ENCODE assay signal across 21 cellular contexts in the genomic region with DNA sequence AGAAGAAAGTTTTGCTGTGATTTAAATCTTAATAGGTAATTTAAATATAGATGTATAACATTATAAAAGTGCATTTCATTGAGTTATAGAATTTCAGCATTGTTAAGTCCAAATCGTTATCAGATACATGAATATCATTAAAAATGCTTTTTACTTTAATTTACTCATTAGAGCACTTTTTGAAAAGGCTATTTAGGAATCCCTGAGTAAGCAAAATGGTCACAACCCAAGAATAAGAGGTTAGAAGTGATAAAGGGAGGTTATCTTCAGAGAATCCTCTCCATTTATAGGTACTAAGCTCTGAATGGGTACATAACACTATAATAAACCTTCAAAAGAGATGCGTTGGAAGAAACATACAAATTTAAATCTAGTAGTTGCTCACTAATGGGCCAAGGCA.
A peak's percentile ranks its signal among the peaks of the same experiment; 100 is the strongest.
DNase-seq lines count a peak whose midpoint lies in the region; ATAC-seq and TF ChIP-seq lines count a peak whose summit lies in the region.
"Had no signal": no experiment of that assay in that cellular context is flagged by ENCODE, and none has a peak within 500 bp of the region (broad histone marks: within the 10 kb centered on the region; RNA-seq: fewer than 3 reads in every experiment).

No MANE protein-coding gene starts in this region.

- no peak for TF ChIP-seq CTCF in RWPE2 (IDR thresholded peaks at IDR 0.05; ENCODE audit: poor library complexity, severe bottlenecking)
- TF ChIP-seq CTCF in osteoblast (IDR thresholded peaks at IDR 0.05; ENCODE audit: extremely low read depth, low read depth, low read length): no peak

- H3K9me3 Mint-ChIP-seq in activated T-cell treated with anti-CD3 and anti-CD28 coated beads, Interleukin-2, amount 50 U/mL, for 4 hours: no peaks in the 10 kb centered on the region

- no peaks in the 10 kb centered on the region for H3K9me2 ChIP-seq in GM23248 (ENCODE audit: insufficient read depth)

- H3K4me3 ChIP-seq in GM23248 (no peak overlapping the region), RWPE2 (ENCODE audit: severe bottlenecking) (no peak overlapping the region), osteoblast (ENCODE audit: insufficient read depth, low read length) (no peak overlapping the region)
- H3K4me3 ChIP-seq: GM12878, HAP-1, MG63, Peyer's patch, SK-N-MC had no signal

- H3K9me3 ChIP-seq in GM23248 (ENCODE audit: low read depth): no peaks in the 10 kb centered on the region
- no peaks in the 10 kb centered on the region for H3K9me3 ChIP-seq in RWPE2 (ENCODE audit: severe bottlenecking)
- H3K9me3 ChIP-seq in osteoblast (ENCODE audit: low read depth, low read length): no peaks in the 10 kb centered on the region
- H3K9me3 ChIP-seq: HAP-1, MG63, Peyer's patch had no signal

- H3K27me3 ChIP-seq in GM23248 (replicated peaks; ENCODE audit: insufficient read depth): 0 out of 2 replicates have a peak, but pooled peaks cover 4% of the 10 kb centered on the region
- no peaks in the 10 kb centered on the region for H3K27me3 ChIP-seq in RWPE2 (ENCODE audit: insufficient read depth, poor library complexity, severe bottlenecking)
- no peaks in the 10 kb centered on the region for H3K27me3 ChIP-seq in osteoblast (ENCODE audit: insufficient read depth, low read length)
- H3K27me3 ChIP-seq: MG63, Peyer's patch had no signal

- H2AFZ ChIP-seq in GM23248: no peak overlapping the region
- H2AFZ ChIP-seq in osteoblast (ENCODE audit: low read length): no peak overlapping the region

- in situ Hi-C loops in GM23248 (cut with MboI): no loop called here

- no peak overlapping the region for H3K4me3 Mint-ChIP-seq in activated T-cell treated with anti-CD3 and anti-CD28 coated beads, Interleukin-2, amount 50 U/mL, for 4 hours
- H3K4me3 Mint-ChIP-seq: CD4-positive, alpha-beta memory T cell had no signal

- H3K4me1 ChIP-seq in GM23248 (ENCODE audit: insufficient read depth) (peaks cover 16% of the 10 kb centered on the region), RWPE2 (ENCODE audit: insufficient read depth, poor library complexity, severe bottlenecking) (peaks cover 5% of the 10 kb centered on the region), osteoblast (ENCODE audit: insufficient read depth, low read length) (peaks cover 4% of the 10 kb centered on the region)
- H3K4me1 ChIP-seq: Peyer's patch had no signal

- H3K4me2 ChIP-seq in GM23248 (ENCODE audit: unreplicated experiment): peak overlapping the region; percentile 45
- H3K4me2 ChIP-seq in osteoblast (ENCODE audit: insufficient read depth, low read length): no peak overlapping the region

- H3K79me2 ChIP-seq in GM23248 (ENCODE audit: insufficient read depth) (no peaks in the 10 kb centered on the region), osteoblast (ENCODE audit: insufficient read depth, low read length) (no peaks in the 10 kb centered on the region)

- 96 to 97% methylated on average over 2 of the region's 2 CpGs for WGBS in GM23248 (ENCODE audit: low coverage in 1 of 2, low lambda C conversion rate in 2 of 2, missing lambda C conversion rate in 2 of 2), 2 experiments

- peaks cover 21% of the 10 kb centered on the region for H3F3A ChIP-seq in GM23248 (ENCODE audit: insufficient read depth)

- H4K20me1 ChIP-seq in GM23248 (ENCODE audit: insufficient read depth): no peaks in the 10 kb centered on the region
- no peaks in the 10 kb centered on the region for H4K20me1 ChIP-seq in osteoblast (ENCODE audit: insufficient read depth, low read length)

- no peak overlapping the region for H3K9ac ChIP-seq in GM23248

- ATAC-seq in RWPE2 (ENCODE audit: low read depth): no peak
- ATAC-seq in activated T-cell treated with anti-CD3 and anti-CD28 coated beads, Interleukin-2, amount 50 U/mL, for 4 hours: no peak
- ATAC-seq: GM12878 had no signal

- H3K36me3 Mint-ChIP-seq in activated T-cell treated with anti-CD3 and anti-CD28 coated beads, Interleukin-2, amount 50 U/mL, for 4 hours (ENCODE audit: insufficient read depth): no peaks in the 10 kb centered on the region
- H3K36me3 Mint-ChIP-seq: CD4-positive, alpha-beta memory T cell had no signal

- H3K4me1 Mint-ChIP-seq in activated T-cell treated with anti-CD3 and anti-CD28 coated beads, Interleukin-2, amount 50 U/mL, for 4 hours (ENCODE audit: low read depth): no peaks in the 10 kb centered on the region
- H3K4me1 Mint-ChIP-seq: CD4-positive, alpha-beta memory T cell had no signal

- H3K27ac ChIP-seq in GM23248: peak overlapping the region; percentile 34; the same call in 1 of the 2 replicates
- peak overlapping the region; percentile 45 for H3K27ac ChIP-seq in RWPE2 (ENCODE audit: poor library complexity, severe bottlenecking)
- H3K27ac ChIP-seq in epithelial cell of prostate: peak overlapping the region; percentile 70
- H3K27ac ChIP-seq in osteoblast (ENCODE audit: low read depth, low read length): peak overlapping the region; percentile 33
- H3K27ac ChIP-seq: Peyer's patch, SK-N-MC had no signal

- no peak for DNase-seq in GM23248
- no peak for DNase-seq in RWPE2 (ENCODE audit: low spot score)
- DNase-seq in epithelial cell of prostate (ENCODE audit: low read depth, low spot score): no peak
- DNase-seq in osteoblast (ENCODE audit: insufficient read length, low spot score, missing footprints): no peak
- DNase-seq in activated CD8-positive, alpha-beta memory T cell treated with anti-CD3 and anti-CD28 coated beads for 24 hours: no peak
- no peak for DNase-seq in NCI-H748 (lab: John Stamatoyannopoulos, UW; ENCODE audit: unreplicated experiment)
- no peak for DNase-seq in activated T-cell treated with anti-CD3 and anti-CD28 coated beads, Interleukin-2, amount 50 U/mL, for 4 hours
- DNase-seq: C1 segment of cervical spinal cord; CD4-positive, alpha-beta memory T cell; COR-L47; GOT3; KG1; MG63; NCI-H1105 treated with DMSO at 0.1 percent for 48 hours; NCI-H2029 treated with DMSO at 0.1 percent for 48 hours; NCI-H526 treated with DMSO at 0.1 percent for 48 hours; Peyer's patch; SIG-M5 had no signal

- no peaks in the 10 kb centered on the region for H3K36me3 ChIP-seq in GM23248 (ENCODE audit: low read depth)
- no peaks in the 10 kb centered on the region for H3K36me3 ChIP-seq in RWPE2 (ENCODE audit: low read depth)
- H3K36me3 ChIP-seq in osteoblast (ENCODE audit: insufficient read depth, low read length): no peaks in the 10 kb centered on the region
- H3K36me3 ChIP-seq: HAP-1, MG63, Peyer's patch had no signal

- peaks cover 5% of the 10 kb centered on the region for H3K27me3 Mint-ChIP-seq in activated T-cell treated with anti-CD3 and anti-CD28 coated beads, Interleukin-2, amount 50 U/mL, for 4 hours (ENCODE audit: low read depth)
